In the genomic region with DNA sequence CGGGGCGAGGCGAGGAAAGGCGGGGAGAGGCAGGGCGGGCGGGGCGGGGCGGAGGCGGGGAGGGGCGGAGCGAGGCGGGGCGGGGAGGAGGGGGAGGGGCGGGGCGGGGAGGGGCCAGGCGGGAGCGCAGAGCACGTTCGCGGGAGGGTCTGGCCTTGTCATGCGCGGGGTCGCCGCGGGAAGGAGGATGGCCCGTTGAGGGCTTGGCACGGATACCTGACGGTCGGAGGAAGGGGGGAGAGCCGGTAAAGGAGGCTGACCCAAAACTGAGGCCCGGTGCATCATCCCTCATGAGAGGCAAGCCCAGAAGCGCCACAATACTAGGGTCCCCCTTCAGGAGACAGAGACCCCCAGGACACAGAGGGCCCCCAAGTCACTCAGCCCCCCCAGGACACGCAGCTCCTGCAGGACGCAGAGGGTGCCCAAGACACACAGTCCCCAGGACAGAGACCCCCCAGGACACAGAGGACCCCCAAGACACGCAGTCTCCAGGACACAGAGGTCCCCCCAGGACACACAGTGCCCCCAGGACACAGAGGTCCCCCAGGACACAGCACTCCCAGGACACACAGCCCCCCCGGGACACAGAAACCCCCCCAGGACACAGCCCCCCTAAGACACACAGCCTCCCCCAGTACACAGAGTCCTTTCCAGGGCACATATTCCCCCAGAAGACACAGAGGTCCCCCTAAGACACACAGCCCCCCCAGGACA, we compare ENCODE assay signal across 8 cellular contexts. TPM values are rescaled to one million over a fixed set of nuclear protein-coding genes. Genes with fewer than 3 reads are reported as not detected.
DNase-seq lines count a peak whose midpoint lies in the region; ATAC-seq and TF ChIP-seq lines count a peak whose summit lies in the region.

No MANE protein-coding gene starts in this region.

- intact Hi-C loops in breast epithelium (cut with DNase I; ENCODE audit: low total_unique reads): loop anchor here (1.0 kb wide), 1 partner anchor 34 kb away; no protein-coding TSS in a partner anchor

- peak overlapping the region; percentile 51 to 65 for H3K9ac ChIP-seq in stomach smooth muscle (ENCODE audit: low read length in 2 of 2)

- no peaks in the 10 kb centered on the region for H3K36me3 ChIP-seq in breast epithelium
- peaks cover 4 to 7% of the 10 kb centered on the region in 2 donors for H3K36me3 ChIP-seq in stomach smooth muscle (ENCODE audit: control insufficient read depth in 2 of 2, insufficient read depth in 2 of 2, low read length in 2 of 2)

- ATAC-seq in HG03097 (IDR thresholded peaks at IDR 0.05; ENCODE audit: low FRiP score, unreplicated experiment) (no peak), HG03342 (IDR thresholded peaks at IDR 0.05; ENCODE audit: unreplicated experiment) (no peak)

- peak overlapping the region; percentile 77 to 83 for H3K27ac ChIP-seq in breast epithelium
- H3K27ac ChIP-seq in stomach smooth muscle (ENCODE audit: low read length): peak overlapping the region; percentile 58

- DNase-seq in activated gamma-delta T cell treated with Interleukin-2 at 50 U/mL for 16 hours (peak; percentile 47), activated gamma-delta T cell (lab: John Stamatoyannopoulos, UW) (no peak), NCI-H774 (lab: John Stamatoyannopoulos, UW) (peak; percentile 43), breast epithelium (ENCODE audit: low spot score in 2 of 2) (peak in 1 of 2 donors; percentile 53), left kidney (ENCODE audit: low read depth, low spot score) (peak; percentile 77)

- TF ChIP-seq CTCF in breast epithelium (IDR thresholded peaks at IDR 0.05): no peak

- H3K9me3 ChIP-seq in breast epithelium (no peaks in the 10 kb centered on the region), stomach smooth muscle (ENCODE audit: control insufficient read depth in 2 of 2, low read length in 2 of 2) (no peaks in the 10 kb centered on the region)

- H3K27me3 ChIP-seq in breast epithelium: no peaks in the 10 kb centered on the region
- H3K27me3 ChIP-seq in stomach smooth muscle (ENCODE audit: control insufficient read depth in 1 of 2, insufficient read depth in 2 of 2, low read length in 2 of 2): no peaks in the 10 kb centered on the region

- peaks cover 5 to 10% of the 10 kb centered on the region in 2 donors for H3K4me1 ChIP-seq in breast epithelium
- peaks cover 15% of the 10 kb centered on the region for H3K4me1 ChIP-seq in stomach smooth muscle (ENCODE audit: control insufficient read depth, insufficient read depth, low read length)

- TF ChIP-seq POLR2A in breast epithelium (IDR thresholded peaks at IDR 0.05): no peak

- peak overlapping the region; percentile 35 to 64 (median 50) for H3K4me3 ChIP-seq in breast epithelium
- H3K4me3 ChIP-seq in stomach smooth muscle (ENCODE audit: low read length in 2 of 2): peak overlapping the region; percentile 44 to 73

RNA-seq across cellular contexts. Expression of a gene that starts 0.7 kb away (rescaled TPM):
- 100 to 1,000 TPM in 1 of 3 donors, 10 to 100 TPM in 2; 74.2 to 118 (median 83.9) TPM for total RNA-seq in breast epithelium

RNA-seq across cellular contexts. Expression of a gene that starts 49.6 kb away (rescaled TPM):
- 10 to 100 TPM in 2 of 3 donors, 1 to 10 TPM in 1; 8.8 to 25.6 (median 12.8) TPM for total RNA-seq in breast epithelium
